19 cellular contexts compared by ENCODE assay signal in genomic region chr16:11142261-11142630, GRCh38.
"Had no signal": no experiment of that assay in that cellular context is flagged by ENCODE, and none has a peak within 500 bp of the region (broad histone marks: within the 10 kb centered on the region; RNA-seq: fewer than 3 reads in every experiment).

No MANE protein-coding gene starts in this region.

- H3K27me3 Mint-ChIP-seq: activated naive CD8-positive, alpha-beta T cell treated with anti-CD3 and anti-CD28 coated beads for 36 hours; stimulated activated naive CD8-positive, alpha-beta T cell treated with anti-CD3 and anti-CD28 coated beads, Interleukin-15, Interleukin-2, amounts not matched to agents 100 ng/mL and 50 ng/mL, for 24 hours had no signal

- H3K4me1 ChIP-seq: body of pancreas, colonic mucosa, foreskin keratinocyte had no signal

- H3K27ac ChIP-seq: body of pancreas, colonic mucosa, foreskin keratinocyte, skin epidermis, suprapubic skin, transverse colon had no signal

- H3K36me3 ChIP-seq: colonic mucosa, suprapubic skin, transverse colon had no signal

- ATAC-seq: activated T-cell treated with anti-CD3 and anti-CD28 coated beads, Interleukin-2, amount 50 U/mL, for 72 hours; body of pancreas; foreskin keratinocyte had no signal

- H3K9me3 Mint-ChIP-seq: activated naive CD8-positive, alpha-beta T cell treated with anti-CD3 and anti-CD28 coated beads for 36 hours; activated T-cell treated with anti-CD3 and anti-CD28 coated beads, Interleukin-2, amount 50 U/mL, for 72 hours; nephron progenitor cell; stimulated activated naive CD8-positive, alpha-beta T cell treated with anti-CD3 and anti-CD28 coated beads, Interleukin-15, Interleukin-2, amounts not matched to agents 100 ng/mL and 50 ng/mL, for 24 hours had no signal

- H3K4me3 ChIP-seq: body of pancreas, colonic mucosa, skin epidermis, suprapubic skin, transverse colon had no signal

- H3K4me3 Mint-ChIP-seq: activated naive CD8-positive, alpha-beta T cell treated with anti-CD3 and anti-CD28 coated beads for 36 hours; activated T-cell treated with anti-CD3 and anti-CD28 coated beads, Interleukin-2, amount 50 U/mL, for 72 hours; nephron progenitor cell; stimulated activated naive CD8-positive, alpha-beta T cell treated with anti-CD3 and anti-CD28 coated beads, Interleukin-15, Interleukin-2, amounts not matched to agents 100 ng/mL and 50 ng/mL, for 24 hours had no signal

- H3K27ac Mint-ChIP-seq: activated naive CD8-positive, alpha-beta T cell treated with anti-CD3 and anti-CD28 coated beads for 36 hours; nephron progenitor cell had no signal

- H3K9me3 ChIP-seq: body of pancreas, colonic mucosa, suprapubic skin, transverse colon had no signal

- H3K27me3 ChIP-seq: body of pancreas, colonic mucosa, foreskin keratinocyte, suprapubic skin, transverse colon had no signal

- DNase-seq: activated CD4-positive, alpha-beta T cell treated with anti-CD3 and anti-CD28 coated beads for 48 hours; activated CD4-positive, CD25-positive, alpha-beta regulatory T cell; activated CD8-positive, alpha-beta memory T cell treated with anti-CD3 and anti-CD28 coated beads for 24 hours; activated gamma-delta T cell treated with Interleukin-2 at 50 U/mL for 16 hours; activated naive CD8-positive, alpha-beta T cell treated with anti-CD3 and anti-CD28 coated beads for 36 hours; activated T-cell treated with anti-CD3 and anti-CD28 coated beads, Interleukin-2, amount 50 U/mL, for 72 hours; body of pancreas; caudate nucleus; colonic mucosa; foreskin keratinocyte; hypothalamus; nephron progenitor cell; occipital lobe; T-helper 1 cell; T1000; transverse colon had no signal
